In genomic region chr4:42265782-42266602, GRCh38 we compare ENCODE assay signal across 27 cellular contexts.
"Had no signal": no experiment of that assay in that cellular context is flagged by ENCODE, and none has a peak within 500 bp of the region (broad histone marks: within the 10 kb centered on the region; RNA-seq: fewer than 3 reads in every experiment).

No MANE protein-coding gene starts in this region.

- H3K4me1 ChIP-seq: stomach, suprapubic skin, thyroid gland, tibial artery, tibial nerve, transverse colon, upper lobe of left lung, uterus, vagina had no signal

- H3K27me3 Mint-ChIP-seq: stimulated activated memory B cell treated with anti-CD40 and anti-IgM and Interleukin-4, amounts not matched to agents 10 μg/mL and 1 μg/mL and 100 μg/mL, for 72 hours; stimulated activated naive CD8-positive, alpha-beta T cell treated with anti-CD3 and anti-CD28 coated beads, Interleukin-15, Interleukin-2, amounts not matched to agents 100 ng/mL and 50 ng/mL, for 24 hours; type B pancreatic cell had no signal

- H3K4me3 ChIP-seq: stomach, suprapubic skin, testis, thoracic aorta, thyroid gland, tibial artery, tibial nerve, transverse colon, upper lobe of left lung, uterus, vagina had no signal

- H3K4me1 Mint-ChIP-seq: stimulated activated effector memory CD8-positive, alpha-beta T cell treated with anti-CD3 and anti-CD28 coated beads, Interleukin-12 subunit alpha, Interleukin-12 subunit beta, amount 100 ng/mL, for 72 hours; stimulated activated memory B cell treated with anti-CD40 and anti-IgM and Interleukin-4, amounts not matched to agents 10 μg/mL and 1 μg/mL and 100 μg/mL, for 72 hours; stimulated activated naive B cell treated with anti-CD40 and anti-IgM and Interleukin-4, amounts not matched to agents 10 μg/mL and 1 μg/mL and 100 μg/mL, for 72 hours had no signal

- H3K9me3 ChIP-seq: suprapubic skin, testis, thoracic aorta, thyroid gland, tibial artery, transverse colon, upper lobe of left lung, uterus, vagina had no signal

- ATAC-seq: stimulated activated effector memory CD8-positive, alpha-beta T cell treated with anti-CD3 and anti-CD28 coated beads, Interleukin-12 subunit alpha, Interleukin-12 subunit beta, amount 100 ng/mL, for 72 hours; stimulated activated memory B cell treated with anti-CD40 and anti-IgM and Interleukin-4, amounts not matched to agents 10 μg/mL and 1 μg/mL and 100 μg/mL, for 72 hours; stimulated activated naive B cell treated with anti-CD40 and anti-IgM and Interleukin-4, amounts not matched to agents 10 μg/mL and 1 μg/mL and 100 μg/mL, for 72 hours had no signal

- H3K36me3 ChIP-seq: stomach, suprapubic skin, thoracic aorta, thyroid gland, tibial artery, tibial nerve, transverse colon, upper lobe of left lung, uterus, vagina had no signal

- H3K27me3 ChIP-seq: stomach, suprapubic skin, testis, thyroid gland, tibial artery, tibial nerve, transverse colon, upper lobe of left lung, uterus, vagina had no signal

- DNase-seq: stimulated activated CD4-positive, alpha-beta T cell treated with anti-CD3 and anti-CD28 coated beads, Interleukin-1b, Interleukin-23, amount 100 ng/mL, for 48 hours; stimulated activated CD4-positive, alpha-beta T cell treated with anti-CD3 and anti-CD28 coated beads, Interleukin-2, amount 100 ng/mL, for 24 hours; stimulated activated CD4-positive, alpha-beta T cell treated with anti-CD3 and anti-CD28 coated beads, Interleukin-2, amount 100 ng/mL, for 48 hours; stimulated activated CD4-positive, alpha-beta T cell treated with anti-CD3 and anti-CD28 coated beads, Interleukin-4, amount 100 ng/mL, for 1 hour; stimulated activated CD4-positive, alpha-beta T cell treated with anti-CD3 and anti-CD28 coated beads, Interleukin-4, amount 100 ng/mL, for 24 hours; stimulated activated CD4-positive, alpha-beta T cell treated with anti-CD3 and anti-CD28 coated beads, Interleukin-4, amount 100 ng/mL, for 4 hours; stimulated activated CD8-positive, alpha-beta memory T cell treated with anti-CD3 and anti-CD28 coated beads, Interleukin-4, amount 100 ng/mL, for 48 hours; stimulated activated naive B cell treated with anti-CD40 and anti-IgM and Interleukin-4, amounts not matched to agents 10 μg/mL and 1 μg/mL and 100 μg/mL, for 72 hours; stimulated activated naive CD4-positive, alpha-beta T cell; stimulated activated naive CD4-positive, alpha-beta T cell treated with Interleukin-2 at 50 U/mL for 16 hours; stomach; substantia nigra; testis; thyroid gland; tibial artery; transverse colon; trophoblast cell; uterus had no signal

- H3K9me3 Mint-ChIP-seq: stimulated activated effector memory CD8-positive, alpha-beta T cell treated with anti-CD3 and anti-CD28 coated beads, Interleukin-12 subunit alpha, Interleukin-12 subunit beta, amount 100 ng/mL, for 72 hours; stimulated activated memory B cell treated with anti-CD40 and anti-IgM and Interleukin-4, amounts not matched to agents 10 μg/mL and 1 μg/mL and 100 μg/mL, for 72 hours; stimulated activated naive B cell treated with anti-CD40 and anti-IgM and Interleukin-4, amounts not matched to agents 10 μg/mL and 1 μg/mL and 100 μg/mL, for 72 hours; stimulated activated naive CD8-positive, alpha-beta T cell treated with anti-CD3 and anti-CD28 coated beads, Interleukin-15, Interleukin-2, amounts not matched to agents 100 ng/mL and 50 ng/mL, for 24 hours had no signal

- H3K36me3 Mint-ChIP-seq: stimulated activated effector memory CD8-positive, alpha-beta T cell treated with anti-CD3 and anti-CD28 coated beads, Interleukin-12 subunit alpha, Interleukin-12 subunit beta, amount 100 ng/mL, for 72 hours; stimulated activated memory B cell treated with anti-CD40 and anti-IgM and Interleukin-4, amounts not matched to agents 10 μg/mL and 1 μg/mL and 100 μg/mL, for 72 hours; type B pancreatic cell had no signal

- H3K27ac Mint-ChIP-seq: stimulated activated effector memory CD8-positive, alpha-beta T cell treated with anti-CD3 and anti-CD28 coated beads, Interleukin-12 subunit alpha, Interleukin-12 subunit beta, amount 100 ng/mL, for 72 hours; stimulated activated memory B cell treated with anti-CD40 and anti-IgM and Interleukin-4, amounts not matched to agents 10 μg/mL and 1 μg/mL and 100 μg/mL, for 72 hours; stimulated activated naive B cell treated with anti-CD40 and anti-IgM and Interleukin-4, amounts not matched to agents 10 μg/mL and 1 μg/mL and 100 μg/mL, for 72 hours; stimulated activated naive CD8-positive, alpha-beta T cell treated with anti-CD3 and anti-CD28 coated beads, Interleukin-15, Interleukin-2, amounts not matched to agents 100 ng/mL and 50 ng/mL, for 24 hours; type B pancreatic cell had no signal

- H3K27ac ChIP-seq: stomach, suprapubic skin, testis, thoracic aorta, thyroid gland, tibial artery, tibial nerve, transverse colon, upper lobe of left lung, uterus, vagina had no signal

- H3K4me3 Mint-ChIP-seq: stimulated activated effector memory CD8-positive, alpha-beta T cell treated with anti-CD3 and anti-CD28 coated beads, Interleukin-12 subunit alpha, Interleukin-12 subunit beta, amount 100 ng/mL, for 72 hours; stimulated activated memory B cell treated with anti-CD40 and anti-IgM and Interleukin-4, amounts not matched to agents 10 μg/mL and 1 μg/mL and 100 μg/mL, for 72 hours; stimulated activated naive B cell treated with anti-CD40 and anti-IgM and Interleukin-4, amounts not matched to agents 10 μg/mL and 1 μg/mL and 100 μg/mL, for 72 hours; stimulated activated naive CD8-positive, alpha-beta T cell treated with anti-CD3 and anti-CD28 coated beads, Interleukin-15, Interleukin-2, amounts not matched to agents 100 ng/mL and 50 ng/mL, for 24 hours; type B pancreatic cell had no signal
